ENCODE assay signal across 1 cellular context in genomic region chr3:150146891-150147761, GRCh38.
A peak's percentile ranks its signal among the peaks of the same experiment; 100 is the strongest.
TF ChIP-seq lines count a peak whose summit lies in the region.

No MANE protein-coding gene starts in this region.

TF ChIP-seq in SK-N-SH, 30 proteins besides CTCF, POLR2A, EP300 and RAD21 (continued from another document):
- TF ChIP-seq USF2 (IDR thresholded peaks at IDR 0.05; ENCODE audit: borderline replicate concordance, low read depth, low read length) (no peak), FOSL2 (IDR thresholded peaks at IDR 0.05; ENCODE audit: borderline replicate concordance, low read depth) (peak; percentile 80), RXRA (IDR thresholded peaks at IDR 0.05; ENCODE audit: borderline replicate concordance, low read depth) (peak; percentile 87), SIN3A (IDR thresholded peaks at IDR 0.05; ENCODE audit: borderline replicate concordance, low read depth, low read length) (no peak), ZBTB33 (IDR thresholded peaks at IDR 0.05; ENCODE audit: borderline replicate concordance, low read depth) (no peak), RFX5 (IDR thresholded peaks at IDR 0.05; ENCODE audit: low read length) (no peak), GABPA (IDR thresholded peaks at IDR 0.05; ENCODE audit: low read depth) (no peak)
